ENCODE assay signal across 25 cellular contexts in the genomic region with DNA sequence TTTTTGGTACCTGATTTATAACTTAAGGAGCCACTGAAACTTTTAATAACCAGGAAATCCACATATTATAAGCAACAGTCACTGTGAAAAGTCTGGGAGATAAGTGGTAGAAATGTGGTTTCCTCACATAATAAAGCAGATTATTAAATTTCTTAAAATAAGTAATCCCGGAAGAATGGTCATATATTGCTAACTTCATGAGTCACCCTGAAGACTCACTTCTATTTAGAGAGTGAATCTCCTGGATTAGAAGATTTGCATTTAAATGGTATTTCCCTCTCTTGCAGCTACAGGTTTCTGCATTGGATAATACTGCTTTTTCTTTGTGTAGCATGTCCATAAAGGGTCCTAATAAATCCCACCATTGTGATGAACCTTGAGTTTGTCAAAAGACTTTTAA.
"Had no signal": no experiment of that assay in that cellular context is flagged by ENCODE, and none has a peak within 500 bp of the region (broad histone marks: within the 10 kb centered on the region; RNA-seq: fewer than 3 reads in every experiment).

No MANE protein-coding gene starts in this region.

- H3K79me2 ChIP-seq: hepatocyte had no signal

- H2AFZ ChIP-seq: hepatocyte had no signal

- H3K36me3 ChIP-seq: adrenal gland, lower lobe of right lung, uterus had no signal

- H3K9me3 ChIP-seq: adrenal gland, lower lobe of right lung, testis, uterus had no signal

- H3K4me3 ChIP-seq: adrenal gland, coronary artery, hepatocyte, lower lobe of right lung, testis, uterus had no signal

- H3K4me1 Mint-ChIP-seq: activated T-helper 17 cell treated with anti-CD3 and anti-CD28 coated beads, Interleukin-2, amount 50 U/mL, for 72 hours; immature natural killer cell; naive B cell had no signal

- H3K4me3 Mint-ChIP-seq: activated naive CD8-positive, alpha-beta T cell; activated T-cell treated with anti-CD3 and anti-CD28 coated beads, Interleukin-2, amount 50 U/mL, for 24 hours; activated T-helper 17 cell treated with anti-CD3 and anti-CD28 coated beads, Interleukin-2, amount 50 U/mL, for 72 hours; immature natural killer cell; naive B cell had no signal

- H3K27me3 ChIP-seq: adrenal gland, hepatocyte, testis, uterus had no signal

- H3K4me2 ChIP-seq: hepatocyte had no signal

- FAIRE-seq: bronchial epithelial cell had no signal

- H3K4me1 ChIP-seq: adrenal gland, lower lobe of right lung, testis, uterus had no signal

- ATAC-seq: activated T-helper 17 cell treated with anti-CD3 and anti-CD28 coated beads, Interleukin-2, amount 50 U/mL, for 72 hours; left lobe of liver; lower lobe of right lung; sciatic nerve had no signal

- DNase-seq: activated CD4-positive, alpha-beta T cell treated with anti-CD3 and anti-CD28 coated beads, Interleukin-2, amount 50 U/mL, for 1 hour; activated CD4-positive, CD25-positive, alpha-beta regulatory T cell treated with anti-CD3 and anti-CD28 coated beads, Interleukin-2, amount 50 U/mL, for 72 hours; activated T-cell treated with anti-CD3 and anti-CD28 coated beads, Interleukin-2, amount 50 U/mL, for 24 hours; adrenal gland; foreskin melanocyte; glutamatergic neuron; immature natural killer cell; lower lobe of right lung; naive B cell; occipital lobe; posterior cingulate gyrus; stimulated activated CD4-positive, alpha-beta T cell treated with anti-CD3 and anti-CD28 coated beads, Interleukin-2, amount 100 ng/mL, for 48 hours; stimulated activated CD8-positive, alpha-beta memory T cell treated with anti-CD3 and anti-CD28 coated beads, Interleukin-4, amount 100 ng/mL, for 48 hours; stimulated activated naive CD4-positive, alpha-beta T cell; testis; trophoblast cell; uterus had no signal

- H3K27ac Mint-ChIP-seq: activated naive CD8-positive, alpha-beta T cell; activated T-cell treated with anti-CD3 and anti-CD28 coated beads, Interleukin-2, amount 50 U/mL, for 24 hours; activated T-helper 17 cell treated with anti-CD3 and anti-CD28 coated beads, Interleukin-2, amount 50 U/mL, for 72 hours; immature natural killer cell; naive B cell had no signal

- H3K27me3 Mint-ChIP-seq: activated naive CD8-positive, alpha-beta T cell; activated T-cell treated with anti-CD3 and anti-CD28 coated beads, Interleukin-2, amount 50 U/mL, for 24 hours; activated T-helper 17 cell treated with anti-CD3 and anti-CD28 coated beads, Interleukin-2, amount 50 U/mL, for 72 hours; naive B cell had no signal

- H3K27ac ChIP-seq: adrenal gland, coronary artery, hepatocyte, lower lobe of right lung, testis, uterus, VCaP had no signal

- H3K36me3 Mint-ChIP-seq: activated naive CD8-positive, alpha-beta T cell; immature natural killer cell; naive B cell had no signal
